In genomic region chr4:8637456-8637984, GRCh38 we compare ENCODE assay signal across 24 cellular contexts. TPM values are rescaled to one million over a fixed set of nuclear protein-coding genes. Genes with fewer than 3 reads are reported as not detected.
DNase-seq lines count a peak whose midpoint lies in the region; ATAC-seq, FAIRE-seq and TF ChIP-seq lines count a peak whose summit lies in the region.
"Had no signal": no experiment of that assay in that cellular context is flagged by ENCODE, and none has a peak within 500 bp of the region (broad histone marks: within the 10 kb centered on the region; RNA-seq: fewer than 3 reads in every experiment).

No MANE protein-coding gene starts in this region.

- H2AK5ac ChIP-seq in IMR-90 (ENCODE audit: low read depth, low read length): no peak overlapping the region

- H3K9ac ChIP-seq in IMR-90 (ENCODE audit: low read depth, low read length) (no peak overlapping the region), GM12878 (ENCODE audit: control insufficient read depth, insufficient read depth, low read length) (no peak overlapping the region)
- H3K9ac ChIP-seq: SK-N-SH had no signal

- H3K9me1 ChIP-seq in IMR-90 (ENCODE audit: insufficient read depth, low read length): no peaks in the 10 kb centered on the region

- no peak overlapping the region for H3K14ac ChIP-seq in IMR-90 (replicated peaks; ENCODE audit: low read depth, low read length)

- H2AFZ ChIP-seq in IMR-90 (replicated peaks; ENCODE audit: low read length, poor library complexity) (no peak overlapping the region), GM12878 (ENCODE audit: control insufficient read depth, low read depth, low read length) (no peak overlapping the region)

- H2BK120ac ChIP-seq in IMR-90 (ENCODE audit: low read depth, low read length): no peak overlapping the region

- POLR2A ChIA-PET in IMR-90 (lab: Charles Lee; ENCODE audit: unreplicated experiment): no interaction called here
- POLR2A ChIA-PET in GM12878 (lab: Charles Lee): no interaction called here

- no peaks in the 10 kb centered on the region for H4K20me1 ChIP-seq in IMR-90 (ENCODE audit: insufficient read depth, low read length)
- H4K20me1 ChIP-seq in GM12878 (ENCODE audit: control insufficient read depth, insufficient read depth): no peaks in the 10 kb centered on the region

- dilution Hi-C loops in IMR-90 (cut with HindIII; ENCODE audit: low sequenced_read_pairs, unreplicated experiment): no loop called here

- H3K23ac ChIP-seq in IMR-90 (ENCODE audit: low read depth, low read length): no peak overlapping the region

- no peak overlapping the region for H3K4me3 ChIP-seq in heart right ventricle
- H3K4me3 ChIP-seq in IMR-90 (ENCODE audit: insufficient read depth, low read depth, low read length): no peak overlapping the region
- no peak overlapping the region for H3K4me3 ChIP-seq in GM12878
- no peak overlapping the region for H3K4me3 ChIP-seq in spleen

- in situ Hi-C loops in IMR-90 (cut with MboI; ENCODE audit: low sequenced_read_pairs): no loop called here
- in situ Hi-C loops in GM12878 (cut with MboI): no loop called here

- BruUV-seq in IMR-90 (replicated peaks; lab: Mats Ljungman, UMichigan) (no TSS peak), GM12878 (replicated peaks; lab: Mats Ljungman, UMichigan) (no TSS peak)

- no peaks in the 10 kb centered on the region for H3K79me1 ChIP-seq in IMR-90 (ENCODE audit: low read depth in 1 of 2, low read length in 2 of 2)

- no peak overlapping the region for H3K27ac ChIP-seq in heart right ventricle
- no peak overlapping the region for H3K27ac ChIP-seq in IMR-90 (ENCODE audit: insufficient read depth, low read length)
- H3K27ac ChIP-seq in GM12878 (ENCODE audit: control insufficient read depth, insufficient read depth): no peak overlapping the region
- H3K27ac ChIP-seq in spleen: no peak overlapping the region

- H2BK15ac ChIP-seq in IMR-90 (ENCODE audit: low read depth, low read length): no peak overlapping the region

- H2BK5ac ChIP-seq in IMR-90 (ENCODE audit: low read depth, low read length, poor library complexity, severe bottlenecking): no peak overlapping the region

- no peak for TF ChIP-seq CTCF in heart right ventricle (IDR thresholded peaks at IDR 0.05)
- TF ChIP-seq CTCF in IMR-90 (conservative IDR thresholded peaks at IDR 0.05; ENCODE audit: low read depth, low read length): no peak
- TF ChIP-seq CTCF in GM12878 (IDR thresholded peaks at IDR 0.05 in 2 of 3, conservative IDR thresholded peaks at IDR 0.05 in 1 of 3; ENCODE audit: control insufficient read depth in 2 of 3, extremely low read depth in 1 of 3, insufficient read depth in 1 of 3, low read depth in 3 of 3, low read length in 3 of 3): no peak
- TF ChIP-seq CTCF in spleen (IDR thresholded peaks at IDR 0.05 in 8 of 11, conservative IDR thresholded peaks at IDR 0.05 in 3 of 11): no peak

- H3K9me3 ChIP-seq in heart right ventricle (no peaks in the 10 kb centered on the region), IMR-90 (ENCODE audit: control insufficient read depth, insufficient read depth, low read length) (no peaks in the 10 kb centered on the region), GM12878 (replicated peaks; ENCODE audit: control insufficient read depth, insufficient read depth, low read length) (no peaks in the 10 kb centered on the region), spleen (no peaks in the 10 kb centered on the region)
- H3K9me3 ChIP-seq: SK-N-SH had no signal

- H3K36me3 ChIP-seq in heart right ventricle (no peaks in the 10 kb centered on the region), IMR-90 (ENCODE audit: control insufficient read depth, insufficient read depth, low read length) (no peaks in the 10 kb centered on the region), GM12878 (ENCODE audit: control insufficient read depth in 2 of 2, insufficient read depth in 2 of 2, low read length in 1 of 2) (no peaks in the 10 kb centered on the region), spleen (no peaks in the 10 kb centered on the region)

- no peak overlapping the region for H4K5ac ChIP-seq in IMR-90 (ENCODE audit: low read depth, low read length)

- H2AK9ac ChIP-seq in IMR-90 (replicated peaks; ENCODE audit: low read depth, low read length, poor library complexity): no peak overlapping the region

- SMC1A ChIA-PET in GM12878 (lab: Charles Lee; ENCODE audit: uncharacterized antibody, unreplicated experiment): no interaction called here

- H3K27me3 ChIP-seq in heart right ventricle: peaks cover 0 to 45% (median 24%) of the 10 kb centered on the region in 7 donors
- peaks cover 8% of the 10 kb centered on the region; the same call in 1 of the 2 replicates for H3K27me3 ChIP-seq in IMR-90 (ENCODE audit: control insufficient read depth, insufficient read depth, low read length)
- H3K27me3 ChIP-seq in GM12878 (replicated peaks in 1 of 2; ENCODE audit: control insufficient read depth in 2 of 2, insufficient read depth in 2 of 2, low read length in 1 of 2): no peaks in the 10 kb centered on the region; a peak in 1 of 4 replicates
- H3K27me3 ChIP-seq in spleen (replicated peaks in 1 of 7): peaks cover 0 to 26% (median 0%) of the 10 kb centered on the region in 7 donors

- no peak overlapping the region for H3K18ac ChIP-seq in IMR-90 (ENCODE audit: low read depth, low read length)

- intact Hi-C loops in Right ventricle myocardium inferior (cut with DNase I) (no loop called here), heart right ventricle (cut with DNase I) (no loop called here), IMR-90 (cut with micrococcal nuclease) (no loop called here), GM12878 (cut with micrococcal nuclease; ENCODE audit: unreplicated experiment) (no loop called here), spleen (cut with DNase I; ENCODE audit: low total_unique reads) (no loop called here)

- H3K4me1 ChIP-seq in heart right ventricle (no peaks in the 10 kb centered on the region), IMR-90 (ENCODE audit: control insufficient read depth, insufficient read depth, low read length) (no peaks in the 10 kb centered on the region), GM12878 (ENCODE audit: control insufficient read depth, insufficient read depth, low read length) (no peaks in the 10 kb centered on the region), spleen (no peaks in the 10 kb centered on the region)

- no peaks in the 10 kb centered on the region for H3K79me2 ChIP-seq in GM12878 (ENCODE audit: control insufficient read depth, insufficient read depth, low read length)

- H2BK20ac ChIP-seq in IMR-90 (ENCODE audit: low read depth, low read length): no peak overlapping the region

- no peak for TF ChIP-seq POLR2A in IMR-90 (IDR thresholded peaks at IDR 0.05; ENCODE audit: low read depth, low read length)
- TF ChIP-seq POLR2A in GM12878 (IDR thresholded peaks at IDR 0.05; ENCODE audit: low read depth, low read length): no peak
- TF ChIP-seq POLR2A in spleen (IDR thresholded peaks at IDR 0.05): no peak

- RAD21 ChIA-PET in GM12878 (lab: Charles Lee; ENCODE audit: unreplicated experiment): no interaction called here

- H3K4ac ChIP-seq in IMR-90 (ENCODE audit: low read depth, low read length): no peak overlapping the region

- DNase-seq in Right ventricle myocardium inferior (ENCODE audit: missing footprints) (peak; percentile 53), heart right ventricle (no peak), IMR-90 (no peak), GM12878 (ENCODE audit: low read depth, low spot score) (no peak), spleen (peak; percentile 39), D341Med (ENCODE audit: low spot score) (no peak), GM03348 (ENCODE audit: low spot score) (no peak)
- DNase-seq: 8988T, DMS79 treated with DMSO at 0.1 percent for 48 hours, Kasumi-1, NCI-H1048, NCI-H1417 treated with DMSO at 0.1 percent for 48 hours, NCI-H187, NCI-H446, NCI-H526, PC-3, SHP77 treated with DMSO at 0.1 percent for 48 hours, SK-N-SH had no signal

- no peak for TF ChIP-seq EP300 in GM12878 (IDR thresholded peaks at IDR 0.05; ENCODE audit: borderline replicate concordance in 1 of 2, control insufficient read depth in 1 of 2, low read depth in 2 of 2, low read length in 2 of 2)

- CTCF ChIA-PET in IMR-90 (lab: Yijun Ruan, JAX): no interaction called here
- CTCF ChIA-PET in GM12878 (lab: Yijun Ruan, JAX): no interaction called here

- no peak for ATAC-seq in Right ventricle myocardium inferior
- ATAC-seq in heart right ventricle: no peak
- ATAC-seq in IMR-90 (ENCODE audit: low read depth): no peak
- ATAC-seq in GM12878: no peak
- ATAC-seq in GM21723 (IDR thresholded peaks at IDR 0.05; ENCODE audit: unreplicated experiment): no peak
- ATAC-seq: PC-3 had no signal

- 77 to 82% methylated on average over 2 of the region's 2 CpGs for WGBS in heart right ventricle, 2 donors
- no CpG with 5 or more reads among the region's 2 CpGs for WGBS in IMR-90 (ENCODE audit: extremely low coverage in 2 of 2, insufficient read length in 1 of 2), 2 experiments
- 0% methylated on average over 2 of the region's 2 CpGs for WGBS in GM12878 (ENCODE audit: insufficient coverage, insufficient replicate concordance, low lambda C conversion rate, missing lambda C conversion rate)
- WGBS in spleen, 5 donors: 49 to 85% (median 77%) methylated on average over 2 of the region's 2 CpGs

- no peak for TF ChIP-seq RAD21 in IMR-90 (IDR thresholded peaks at IDR 0.05; ENCODE audit: low read length)
- TF ChIP-seq RAD21 in GM12878 (IDR thresholded peaks at IDR 0.05; ENCODE audit: insufficient read depth, low read depth, low read length): no peak

- H3K4me2 ChIP-seq in IMR-90 (ENCODE audit: low read depth, low read length) (no peak overlapping the region), GM12878 (ENCODE audit: control insufficient read depth, insufficient read depth) (no peak overlapping the region)
- H3K4me2 ChIP-seq: SK-N-SH had no signal

- no peak overlapping the region for H3K56ac ChIP-seq in IMR-90 (ENCODE audit: extremely low read depth, insufficient read depth, low read length)

- H4K8ac ChIP-seq in IMR-90 (ENCODE audit: low read depth in 2 of 2, low read length in 2 of 2): no peak overlapping the region

- no peak overlapping the region for H4K91ac ChIP-seq in IMR-90 (ENCODE audit: insufficient read depth, low read depth, low read length)

- no peak for FAIRE-seq in GM12878 (lab: Jason Lieb, UNC)
- FAIRE-seq: GM12891, H1 had no signal

RNA-seq across cellular contexts. Expression of gene CPZ, which starts 45.0 kb away (rescaled TPM):
- total RNA-seq in Right ventricle myocardium inferior (0.41 TPM), heart right ventricle (under 1 TPM in 5 of 10 donors, not detected in 5; 0.12 to 0.85 (median 0.37) TPM), IMR-90 (2012; rRNA removed) (0.56 and 0.90 TPM in 2 replicates), GM12878 (2014; rRNA removed) (not detected in 2 replicates), GM12878 (2014; rRNA removed; fragmentation: Illumina TruSeq; extraction: Trizol) (not detected in 2 replicates), GM12878 (2021) (not detected in 2 replicates), spleen (1 to 10 TPM in 3 of 7 donors, under 1 TPM in 3, not detected in 1; 0.57 to 8.5 (median 1.2) TPM)
- polyA plus RNA-seq in heart right ventricle (under 1 TPM; 0.70 to 0.80 TPM), IMR-90 (2012; rRNA removed) (8.2 and 10.3 TPM in 2 replicates), GM12878 (2011; rRNA removed) (not detected in 2 replicates), GM12878 (2014; fragmentation: Illumina TruSeq; extraction: Trizol) (not detected in 2 replicates), GM12878 (2014; fragmentation: Nextera tagmentation; extraction: Ambion mirVana) (not detected), GM12878 (2014; rRNA removed) (not detected in 2 replicates), GM12878 (2016; fragmentation: Nextera tagmentation; extraction: Ambion mirVana) (not detected), spleen (under 1 TPM; 0.11 to 0.96 (median 0.73) TPM)
- 4.7 and 16.0 TPM in 2 replicates for polyA plus RNA-seq in IMR-90 (2012; cell fraction: cytosol; rRNA removed)
- 34.2 and 49.3 TPM in 2 replicates for polyA plus RNA-seq in IMR-90 (2012; cell fraction: nucleus; rRNA removed; ENCODE audit: low replicate concordance)
- not detected in 2 replicates for total RNA-seq in GM12878 (2013; cell fraction: nucleolus; rRNA removed)
- not detected for polyA plus RNA-seq in GM12878 (2011; ENCODE audit: low read depth)
- not detected in 2 replicates for polyA plus RNA-seq in GM12878 (2011; cell fraction: cytosol; rRNA removed)
- polyA plus RNA-seq in GM12878 (2011; cell fraction: nucleus; rRNA removed): 0.07 TPM in 1 of 2 replicates, not detected in the other
- polyA plus RNA-seq in GM12878 (2012): not detected in 2 replicates
- polyA minus RNA-seq in GM12878 (2011; rRNA and poly(A)+ RNA removed): not detected in 2 replicates
- polyA minus RNA-seq in GM12878 (2011; cell fraction: cytosol; rRNA and poly(A)+ RNA removed): not detected in 2 replicates
- not detected in 2 replicates for polyA minus RNA-seq in GM12878 (2011; cell fraction: nucleus; rRNA and poly(A)+ RNA removed)
- total RNA-seq: MCF 10A had no signal
- polyA plus RNA-seq: IgD-negative memory B cell, SK-N-SH had no signal

RNA-seq across cellular contexts. Expression of gene GPR78, which starts 57.3 kb away (rescaled TPM):
- not detected for total RNA-seq in Right ventricle myocardium inferior
- total RNA-seq in heart right ventricle: under 1 TPM in 1 of 10 donors, not detected in 9; 0.12 TPM
- polyA plus RNA-seq in heart right ventricle: under 1 TPM in 1 of 2 donors, not detected in 1; 0.01 TPM
- total RNA-seq in IMR-90 (2012; rRNA removed): under 0.01 TPM in 2 replicates
- 0.07 and 0.10 TPM in 2 replicates for polyA plus RNA-seq in IMR-90 (2012; rRNA removed)
- polyA plus RNA-seq in IMR-90 (2012; cell fraction: cytosol; rRNA removed): 0.03 and 0.05 TPM in 2 replicates
- 1.3 and 1.7 TPM in 2 replicates for polyA plus RNA-seq in IMR-90 (2012; cell fraction: nucleus; rRNA removed; ENCODE audit: low replicate concordance)
- total RNA-seq in GM12878 (2013; cell fraction: nucleolus; rRNA removed): 0.15 TPM in 1 of 2 replicates, not detected in the other
- not detected in 2 replicates for total RNA-seq in GM12878 (2014; rRNA removed)
- total RNA-seq in GM12878 (2014; rRNA removed; fragmentation: Illumina TruSeq; extraction: Trizol): not detected in 2 replicates
- total RNA-seq in GM12878 (2021): not detected in 2 replicates
- polyA plus RNA-seq in GM12878 (2011; ENCODE audit: low read depth): not detected
- polyA plus RNA-seq in GM12878 (2011; rRNA removed): not detected in 2 replicates
- polyA plus RNA-seq in GM12878 (2011; cell fraction: cytosol; rRNA removed): not detected in 2 replicates
- not detected in 2 replicates for polyA plus RNA-seq in GM12878 (2011; cell fraction: nucleus; rRNA removed)
- polyA plus RNA-seq in GM12878 (2012): not detected in 2 replicates
- polyA plus RNA-seq in GM12878 (2014; fragmentation: Illumina TruSeq; extraction: Trizol): 0.03 TPM in 1 of 2 replicates, not detected in the other
- polyA plus RNA-seq in GM12878 (2014; fragmentation: Nextera tagmentation; extraction: Ambion mirVana): not detected
- polyA plus RNA-seq in GM12878 (2014; rRNA removed): not detected in 2 replicates
- not detected for polyA plus RNA-seq in GM12878 (2016; fragmentation: Nextera tagmentation; extraction: Ambion mirVana)
- not detected in 2 replicates for polyA minus RNA-seq in GM12878 (2011; rRNA and poly(A)+ RNA removed)
- polyA minus RNA-seq in GM12878 (2011; cell fraction: cytosol; rRNA and poly(A)+ RNA removed): not detected in 2 replicates
- polyA minus RNA-seq in GM12878 (2011; cell fraction: nucleus; rRNA and poly(A)+ RNA removed): not detected in 2 replicates
- total RNA-seq in spleen: 1 to 10 TPM in 1 of 7 donors, under 1 TPM in 3, not detected in 3; 0.07 to 1.5 (median 0.14) TPM
- polyA plus RNA-seq in spleen: under 1 TPM in 1 of 3 donors, not detected in 2; 0.09 TPM
- total RNA-seq: MCF 10A, RPMI7951 had no signal
- polyA plus RNA-seq: IgD-negative memory B cell, SK-N-SH had no signal

Comparison
In these comparisons a context has a peak if more than half of its experiments do, and no peak if none do; other contexts are left out.
1. DNase-seq: peak in Right ventricle myocardium inferior (single experiment) and spleen (single experiment); none in heart right ventricle (0 of 2), IMR-90 (single experiment), GM12878 (single experiment), D341Med (single experiment) and GM03348 (single experiment).